In genomic region chr19:15104003-15104402, GRCh38 we compare ENCODE assay signal across 35 cellular contexts. TPM values are rescaled to one million over a fixed set of nuclear protein-coding genes. Genes with fewer than 3 reads are reported as not detected.
"Had no signal": no experiment of that assay in that cellular context is flagged by ENCODE, and none has a peak within 500 bp of the region (broad histone marks: within the 10 kb centered on the region; RNA-seq: fewer than 3 reads in every experiment).

No MANE protein-coding gene starts in this region.

- H3K9me3 ChIP-seq: neutrophil, ovary, right lobe of liver, thyroid gland, vagina had no signal

- H3K4me1 ChIP-seq: psoas muscle, right lobe of liver had no signal

- ATAC-seq: naive thymus-derived CD8-positive, alpha-beta T cell; psoas muscle; right cardiac atrium; right lobe of liver; stimulated activated effector memory CD8-positive, alpha-beta T cell treated with anti-CD3 and anti-CD28 coated beads, Interleukin-12 subunit alpha, Interleukin-12 subunit beta, amount 100 ng/mL, for 72 hours; stimulated activated naive B cell treated with anti-CD40 and anti-IgM and Interleukin-4, amounts not matched to agents 10 μg/mL and 1 μg/mL and 100 μg/mL, for 72 hours had no signal

- H3K36me3 ChIP-seq: neutrophil, ovary, right lobe of liver, thoracic aorta, thyroid gland had no signal

- H3K27ac ChIP-seq: neutrophil, ovary, parathyroid adenoma, psoas muscle, right lobe of liver, skin epidermis, spleen, stomach, thoracic aorta, thyroid gland, tibial nerve, upper lobe of left lung, vagina had no signal

- H3K27me3 ChIP-seq: ovary, right lobe of liver, thyroid gland, tibial nerve, vagina had no signal

- H3K36me3 Mint-ChIP-seq: stimulated activated effector memory CD8-positive, alpha-beta T cell treated with anti-CD3 and anti-CD28 coated beads, Interleukin-12 subunit alpha, Interleukin-12 subunit beta, amount 100 ng/mL, for 72 hours had no signal

- H3K4me3 ChIP-seq: ovary, psoas muscle, right lobe of liver, skin epidermis, smooth muscle cell, spleen, stomach, thoracic aorta, thyroid gland, tibial nerve, upper lobe of left lung, vagina had no signal

- H3K27ac Mint-ChIP-seq: naive B cell; nephron progenitor cell; progenitor cell of endocrine pancreas; stimulated activated effector memory CD8-positive, alpha-beta T cell treated with anti-CD3 and anti-CD28 coated beads, Interleukin-12 subunit alpha, Interleukin-12 subunit beta, amount 100 ng/mL, for 72 hours; stimulated activated naive B cell treated with anti-CD40 and anti-IgM and Interleukin-4, amounts not matched to agents 10 μg/mL and 1 μg/mL and 100 μg/mL, for 72 hours; stimulated activated naive CD8-positive, alpha-beta T cell treated with anti-CD3 and anti-CD28 coated beads, Interleukin-15, Interleukin-2, amounts not matched to agents 100 ng/mL and 50 ng/mL, for 24 hours had no signal

- DNase-seq: naive B cell; naive thymus-derived CD8-positive, alpha-beta T cell; nephron progenitor cell; nucleus accumbens; ovary; psoas muscle; right cardiac atrium; right lobe of liver; spleen; stimulated activated CD4-positive, alpha-beta T cell treated with anti-CD3 and anti-CD28 coated beads, Interleukin-15, amount 100 ng/mL, for 24 hours; stimulated activated CD4-positive, alpha-beta T cell treated with anti-CD3 and anti-CD28 coated beads, Interleukin-2, amount 100 ng/mL, for 24 hours; stimulated activated CD4-positive, alpha-beta T cell treated with anti-CD3 and anti-CD28 coated beads, Interleukin-2, amount 100 ng/mL, for 48 hours; stimulated activated CD4-positive, alpha-beta T cell treated with anti-CD3 and anti-CD28 coated beads, Interleukin-4, amount 100 ng/mL, for 24 hours; stimulated activated naive B cell treated with anti-CD40 and anti-IgM and Interleukin-4, amounts not matched to agents 10 μg/mL and 1 μg/mL and 100 μg/mL, for 72 hours; stimulated activated naive CD4-positive, alpha-beta T cell treated with Interleukin-2 at 50 U/mL for 16 hours; stomach; thyroid gland; upper lobe of left lung had no signal

- H3K4me3 Mint-ChIP-seq: naive B cell; naive thymus-derived CD8-positive, alpha-beta T cell; nephron progenitor cell; stimulated activated effector memory CD8-positive, alpha-beta T cell treated with anti-CD3 and anti-CD28 coated beads, Interleukin-12 subunit alpha, Interleukin-12 subunit beta, amount 100 ng/mL, for 72 hours; stimulated activated naive B cell treated with anti-CD40 and anti-IgM and Interleukin-4, amounts not matched to agents 10 μg/mL and 1 μg/mL and 100 μg/mL, for 72 hours; stimulated activated naive CD8-positive, alpha-beta T cell treated with anti-CD3 and anti-CD28 coated beads, Interleukin-15, Interleukin-2, amounts not matched to agents 100 ng/mL and 50 ng/mL, for 24 hours had no signal

RNA-seq across cellular contexts. Expression of gene OR1I1, which starts 22.0 kb away (rescaled TPM):
- total RNA-seq: myocyte; naive thymus-derived CD8-positive, alpha-beta T cell; neural crest cell; omental fat pad; ovary; progenitor cell of endocrine pancreas; psoas muscle; renal cortical epithelial cell; right cardiac atrium; right lobe of liver; smooth muscle cell; spleen; stomach; subcutaneous adipose tissue; temporal lobe; thoracic aorta; thyroid gland; tibial nerve; upper lobe of left lung; ureter; vagina had no signal

RNA-seq across cellular contexts. Expression of gene CASP14, which starts 54.7 kb away (rescaled TPM):
- total RNA-seq: myocyte; naive thymus-derived CD8-positive, alpha-beta T cell; neural crest cell; omental fat pad; ovary; progenitor cell of endocrine pancreas; psoas muscle; renal cortical epithelial cell; right cardiac atrium; right lobe of liver; smooth muscle cell; spleen; stomach; subcutaneous adipose tissue; temporal lobe; thyroid gland; tibial nerve; upper lobe of left lung had no signal
